Comparison of ENCODE assay signal across 8 cellular contexts in genomic region chr11:46362146-46363030, GRCh38. TPM values are rescaled to one million over a fixed set of nuclear protein-coding genes. Genes with fewer than 3 reads are reported as not detected.
A peak's percentile ranks its signal among the peaks of the same experiment; 100 is the strongest.
DNase-seq lines count a peak whose midpoint lies in the region; ATAC-seq, FAIRE-seq and TF ChIP-seq lines count a peak whose summit lies in the region.

No MANE protein-coding gene starts in this region.

- H3K4me1 Mint-ChIP-seq in activated T-cell treated with anti-CD3 and anti-CD28 coated beads, Interleukin-2, amount 50 U/mL, for 24 hours (ENCODE audit: low read depth) = peaks cover 77% of the 10 kb centered on the region
- H3K4me1 Mint-ChIP-seq in type B pancreatic cell (ENCODE audit: unreplicated experiment) = peaks cover 28% of the 10 kb centered on the region

- peak overlapping the region; percentile 77 for H3K4me3 Mint-ChIP-seq in activated T-cell treated with anti-CD3 and anti-CD28 coated beads, Interleukin-2, amount 50 U/mL, for 24 hours
- peak overlapping the region; percentile 12 for H3K4me3 Mint-ChIP-seq in type B pancreatic cell

- no peak overlapping the region for H3K23ac ChIP-seq in mesendoderm (ENCODE audit: low read length)

- no peak for FAIRE-seq in D721Med (lab: Jason Lieb, UNC)

- TF ChIP-seq CTCF in body of pancreas (IDR thresholded peaks at IDR 0.05) (no peak), type B pancreatic cell (conservative IDR thresholded peaks at IDR 0.05) (no peak), D721Med (IDR thresholded peaks at IDR 0.05; ENCODE audit: insufficient read depth, missing control alignments) (no peak)

- H3K9me3 Mint-ChIP-seq in activated T-cell treated with anti-CD3 and anti-CD28 coated beads, Interleukin-2, amount 50 U/mL, for 24 hours = no peaks in the 10 kb centered on the region
- H3K9me3 Mint-ChIP-seq in type B pancreatic cell = no peaks in the 10 kb centered on the region

- H3K79me1 ChIP-seq in mesendoderm (ENCODE audit: low read length) = peaks cover 16% of the 10 kb centered on the region

- H3K27me3 ChIP-seq in body of pancreas = no peaks in the 10 kb centered on the region
- no peaks in the 10 kb centered on the region for H3K27me3 ChIP-seq in mesendoderm (ENCODE audit: insufficient read depth, low read length, poor library complexity)

- H3K27ac Mint-ChIP-seq in activated T-cell treated with anti-CD3 and anti-CD28 coated beads, Interleukin-2, amount 50 U/mL, for 24 hours = peak overlapping the region; percentile 96
- H3K27ac Mint-ChIP-seq in type B pancreatic cell = peak overlapping the region; percentile 33

- H2BK15ac ChIP-seq in mesendoderm (replicated peaks; ENCODE audit: low read depth) = no peak overlapping the region

- no peak overlapping the region for H3K4ac ChIP-seq in mesendoderm (ENCODE audit: low read depth, low read length)

- no peak for TF ChIP-seq POLR2A in body of pancreas (IDR thresholded peaks at IDR 0.05)

- H3K18ac ChIP-seq in mesendoderm (ENCODE audit: low read length) = no peak overlapping the region

- peaks cover 11% of the 10 kb centered on the region for H3K79me2 ChIP-seq in mesendoderm (ENCODE audit: control insufficient read depth, insufficient read depth, low read length)

- ATAC-seq in body of pancreas = no peak

- no peak overlapping the region for H4K5ac ChIP-seq in mesendoderm (ENCODE audit: low read length)

- H2AK5ac ChIP-seq in mesendoderm (ENCODE audit: low read length) = no peak overlapping the region

- H3K56ac ChIP-seq in mesendoderm (ENCODE audit: low read length) = peak overlapping the region; percentile 30

- peak overlapping the region; percentile 21 for H3K9ac ChIP-seq in mesendoderm (ENCODE audit: low read length)

- DNase-seq in activated T-cell treated with anti-CD3 and anti-CD28 coated beads, Interleukin-2, amount 50 U/mL, for 24 hours = no peak
- DNase-seq in activated T-cell treated with anti-CD3 and anti-CD28 coated beads, Interleukin-2, amount 50 U/mL, for 1 hour = no peak
- DNase-seq in body of pancreas (no peak), mesendoderm (no peak), type B pancreatic cell (ENCODE audit: extremely low spot score, unreplicated experiment) (no peak), D721Med (ENCODE audit: insufficient read length, low spot score) (no peak), NCI-H1436 treated with DMSO at 0.1 percent for 48 hours (lab: John Stamatoyannopoulos, UW) (no peak)
- no peak for DNase-seq in stimulated activated CD4-positive, alpha-beta T cell treated with anti-CD3 and anti-CD28 coated beads, Interleukin-2, amount 100 ng/mL, for 24 hours

- H3K27ac ChIP-seq in body of pancreas = peak overlapping the region in 3 of 4 donors; percentile 6 to 73 (median 58)
- H3K27ac ChIP-seq in mesendoderm (ENCODE audit: low read depth, low read length) = no peak overlapping the region

- no peaks in the 10 kb centered on the region for H3K36me3 ChIP-seq in body of pancreas (replicated peaks in 1 of 2; ENCODE audit: insufficient read depth in 1 of 2, low read depth in 2 of 2)
- H3K36me3 ChIP-seq in mesendoderm (ENCODE audit: control insufficient read depth, insufficient read depth, low read length) = no peaks in the 10 kb centered on the region

- H3K9me3 ChIP-seq in body of pancreas = no peaks in the 10 kb centered on the region

- WGBS in body of pancreas, 2 donors = 84 to 91% methylated on average over 13 to 18 of the region's 20 CpGs
- WGBS in mesendoderm (ENCODE audit: extremely low coverage, insufficient coverage, low lambda C conversion rate) = no CpG with 5 or more reads among the region's 20 CpGs

- H3K4me3 ChIP-seq in body of pancreas (no peak overlapping the region), mesendoderm (ENCODE audit: low read length) (no peak overlapping the region)

- no peaks in the 10 kb centered on the region for H3K27me3 Mint-ChIP-seq in activated T-cell treated with anti-CD3 and anti-CD28 coated beads, Interleukin-2, amount 50 U/mL, for 24 hours
- no peaks in the 10 kb centered on the region for H3K27me3 Mint-ChIP-seq in type B pancreatic cell

- no peak overlapping the region for H3K4me2 ChIP-seq in mesendoderm (ENCODE audit: low read length)

- H2BK5ac ChIP-seq in mesendoderm (ENCODE audit: low read length) = no peak overlapping the region

- H3K4me1 ChIP-seq in body of pancreas (peaks cover 48% of the 10 kb centered on the region), mesendoderm (ENCODE audit: control insufficient read depth, low read depth, low read length) (peaks cover under 1% of the 10 kb centered on the region)

- no peak overlapping the region for H4K8ac ChIP-seq in mesendoderm (ENCODE audit: low read depth, low read length)

- intact Hi-C loops in body of pancreas (cut with DNase I) = no loop called here

- H2BK120ac ChIP-seq in mesendoderm (ENCODE audit: low read depth, low read length) = no peak overlapping the region

- H3K36me3 Mint-ChIP-seq in activated T-cell treated with anti-CD3 and anti-CD28 coated beads, Interleukin-2, amount 50 U/mL, for 24 hours (ENCODE audit: low read depth) = peaks cover 36% of the 10 kb centered on the region
- no peaks in the 10 kb centered on the region for H3K36me3 Mint-ChIP-seq in type B pancreatic cell

RNA-seq across cellular contexts. Expression of gene DGKZ, which starts 15.1 kb away (rescaled TPM):
- total RNA-seq in body of pancreas (10 to 100 TPM; 79.4 to 86.4 TPM), type B pancreatic cell (ENCODE audit: low replicate concordance) (50.0 and 57.6 TPM in 2 replicates)
- 67.4 TPM for polyA plus RNA-seq in mesendoderm (2013, experiment 1 of 2)
- polyA plus RNA-seq in mesendoderm (2013, experiment 2 of 2) = 62.6 TPM

RNA-seq across cellular contexts. Expression of gene MDK, which starts 19.1 kb away (rescaled TPM):
- 10 to 100 TPM; 36.9 to 63.0 TPM for total RNA-seq in body of pancreas
- 371 TPM for polyA plus RNA-seq in mesendoderm (2013, experiment 1 of 2)
- polyA plus RNA-seq in mesendoderm (2013, experiment 2 of 2) = 374 TPM
- total RNA-seq in type B pancreatic cell (ENCODE audit: low replicate concordance) = 949 and 981 TPM in 2 replicates

RNA-seq across cellular contexts. Expression of gene CHRM4, which starts 29.2 kb away (rescaled TPM):
- total RNA-seq in body of pancreas (not detected), type B pancreatic cell (ENCODE audit: low replicate concordance) (0.98 and 1.0 TPM in 2 replicates)
- 0.14 TPM for polyA plus RNA-seq in mesendoderm (2013, experiment 1 of 2)
- 0.15 TPM for polyA plus RNA-seq in mesendoderm (2013, experiment 2 of 2)

Comparison
In these comparisons a context has a peak if more than half of its experiments do, and no peak if none do; other contexts are left out.
1. RNA of gene MDK, which starts 19.1 kb away (total RNA-seq): 949 to 981 TPM in type B pancreatic cell; 36.9 to 63.0 TPM in body of pancreas; every median in the first group is over 10 times any median in the second.